Comparison of ENCODE assay signal across 9 cellular contexts in the genomic region with DNA sequence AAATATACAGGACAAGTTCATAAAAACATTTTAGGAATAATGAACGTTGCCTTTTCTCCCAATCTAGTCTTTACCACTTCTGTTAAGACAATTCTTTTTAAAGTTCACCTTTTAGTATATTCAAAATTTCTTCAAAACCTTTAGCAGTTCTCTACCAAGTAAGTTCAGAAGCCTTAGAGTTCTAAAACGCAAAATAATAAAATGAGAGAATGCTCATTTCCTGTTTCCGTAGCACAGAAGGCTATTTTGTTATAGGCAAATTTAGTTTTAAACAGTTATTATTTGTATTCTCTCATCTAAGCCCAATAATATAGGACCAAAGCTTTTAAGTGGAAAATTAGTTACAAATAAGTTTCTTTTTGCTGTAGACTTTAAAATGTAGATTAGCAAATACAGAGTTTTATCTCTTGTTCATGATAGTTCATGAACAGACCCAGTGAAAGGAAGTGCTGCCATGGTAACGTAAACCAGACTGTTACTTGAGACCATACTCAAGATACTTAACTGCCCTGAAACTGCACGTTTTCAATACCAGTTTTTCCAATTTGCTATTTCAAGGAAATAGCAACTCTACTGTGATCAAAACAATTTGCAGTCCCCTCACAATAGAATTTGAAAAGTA. TPM values are rescaled to one million over a fixed set of nuclear protein-coding genes. Genes with fewer than 3 reads are reported as not detected.
DNase-seq lines count a peak whose midpoint lies in the region; ATAC-seq and TF ChIP-seq lines count a peak whose summit lies in the region.
"Had no signal": no experiment of that assay in that cellular context is flagged by ENCODE, and none has a peak within 500 bp of the region (broad histone marks: within the 10 kb centered on the region; RNA-seq: fewer than 3 reads in every experiment).

No MANE protein-coding gene starts in this region.

- no peaks in the 10 kb centered on the region for H3K36me3 ChIP-seq in neural cell (ENCODE audit: insufficient read depth, low read length)

- no peaks in the 10 kb centered on the region for H4K20me1 ChIP-seq in neural cell (ENCODE audit: insufficient read depth)

- no peaks in the 10 kb centered on the region for H3K27me3 Mint-ChIP-seq in WTC11 (ENCODE audit: low read depth)

- peak; percentile 39 for DNase-seq in GDM1 (lab: John Stamatoyannopoulos, UW)
- no peak for DNase-seq in WTC11 (ENCODE audit: low spot score)
- DNase-seq in HuH-7.5 (ENCODE audit: low spot score), result no peak
- DNase-seq in NCI-H82 treated with DMSO at 0.1 percent for 48 hours (lab: John Stamatoyannopoulos, UW; ENCODE audit: unreplicated experiment), result no peak
- DNase-seq in AG08396 (ENCODE audit: low spot score), result no peak

- TF ChIP-seq EP300 in neural cell (conservative IDR thresholded peaks at IDR 0.05; ENCODE audit: poor library complexity, severe bottlenecking), result no peak

- H3K9me2 ChIP-seq in neural cell (ENCODE audit: insufficient read depth, low read length), result no peaks in the 10 kb centered on the region

- no peak overlapping the region for H2AFZ ChIP-seq in neural cell (ENCODE audit: low read depth, low read length)

- H3F3A ChIP-seq in neural cell (ENCODE audit: insufficient read depth, low read length, poor library complexity, severe bottlenecking), result peaks cover 4% of the 10 kb centered on the region

- CTCF ChIA-PET in WTC11 (lab: Charles Lee), result no interaction called here

- no peak overlapping the region for H3K4me3 ChIP-seq in neural cell (ENCODE audit: low read length)

- peaks cover 19% of the 10 kb centered on the region for H3K36me3 Mint-ChIP-seq in WTC11

- no peak overlapping the region for H3K4me3 Mint-ChIP-seq in WTC11

- H3K4me2 ChIP-seq in neural cell (ENCODE audit: low read length), result no peak overlapping the region

- H3K79me2 ChIP-seq in neural cell (replicated peaks; ENCODE audit: insufficient read depth, low read length), result peaks cover 29% of the 10 kb centered on the region

- peak overlapping the region; percentile 54; the same call in 1 of the 2 replicates for H3K27ac Mint-ChIP-seq in WTC11

- no peak for TF ChIP-seq CTCF in WTC11 (IDR thresholded peaks at IDR 0.05)
- TF ChIP-seq CTCF in neural cell (IDR thresholded peaks at IDR 0.05; ENCODE audit: poor library complexity, severe bottlenecking), result no peak

- H3K9me3 ChIP-seq in neural cell (ENCODE audit: low read length), result no peaks in the 10 kb centered on the region

- no peak for TF ChIP-seq RAD21 in neural cell (conservative IDR thresholded peaks at IDR 0.05)

- H3K4me1 Mint-ChIP-seq in WTC11, result peaks cover 20% of the 10 kb centered on the region

- peak; percentile 68 for ATAC-seq in GM19467 (IDR thresholded peaks at IDR 0.05; ENCODE audit: unreplicated experiment)
- peak; percentile 48 for ATAC-seq in HG03575 (IDR thresholded peaks at IDR 0.05; ENCODE audit: extremely low read depth, insufficient number of reproducible peaks, low FRiP score, unreplicated experiment)
- ATAC-seq in WTC11, result no peak
- ATAC-seq: Panc1 had no signal

- no peaks in the 10 kb centered on the region for H3K27me3 ChIP-seq in neural cell (ENCODE audit: insufficient read depth, low read depth, low read length)

- H3K9ac ChIP-seq in neural cell (ENCODE audit: low read length), result no peak overlapping the region

- POLR2A ChIA-PET in WTC11 (lab: Charles Lee), result no interaction called here

- no peak overlapping the region for H3K27ac ChIP-seq in neural cell (ENCODE audit: low read length)

- H3K9me3 Mint-ChIP-seq in WTC11, result peaks cover 5% of the 10 kb centered on the region

TF ChIP-seq in WTC11, 78 proteins besides CTCF, POLR2A, EP300 and RAD21 (continues in another document):
- TF ChIP-seq SOX15 (CRISPR knock-in tag; IDR thresholded peaks at IDR 0.05) (no peak), IRF2 (CRISPR knock-in tag; IDR thresholded peaks at IDR 0.05; ENCODE audit: borderline replicate concordance, low read depth) (no peak), FOXJ3 (CRISPR knock-in tag; IDR thresholded peaks at IDR 0.05; ENCODE audit: borderline replicate concordance) (no peak)
- TF ChIP-seq, protein P1, sequence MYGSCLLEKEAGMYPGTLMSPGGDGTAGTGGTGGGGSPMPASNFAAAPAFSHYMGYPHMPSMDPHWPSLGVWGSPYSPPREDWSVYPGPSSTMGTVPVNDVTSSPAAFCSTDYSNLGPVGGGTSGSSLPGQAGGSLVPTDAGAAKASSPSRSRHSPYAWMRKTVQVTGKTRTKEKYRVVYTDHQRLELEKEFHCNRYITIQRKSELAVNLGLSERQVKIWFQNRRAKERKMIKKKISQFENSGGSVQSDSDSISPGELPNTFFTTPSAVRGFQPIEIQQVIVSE (CRISPR knock-in tag; IDR thresholded peaks at IDR 0.05; ENCODE audit: borderline replicate concordance), result no peak
- TF ChIP-seq, protein P2, sequence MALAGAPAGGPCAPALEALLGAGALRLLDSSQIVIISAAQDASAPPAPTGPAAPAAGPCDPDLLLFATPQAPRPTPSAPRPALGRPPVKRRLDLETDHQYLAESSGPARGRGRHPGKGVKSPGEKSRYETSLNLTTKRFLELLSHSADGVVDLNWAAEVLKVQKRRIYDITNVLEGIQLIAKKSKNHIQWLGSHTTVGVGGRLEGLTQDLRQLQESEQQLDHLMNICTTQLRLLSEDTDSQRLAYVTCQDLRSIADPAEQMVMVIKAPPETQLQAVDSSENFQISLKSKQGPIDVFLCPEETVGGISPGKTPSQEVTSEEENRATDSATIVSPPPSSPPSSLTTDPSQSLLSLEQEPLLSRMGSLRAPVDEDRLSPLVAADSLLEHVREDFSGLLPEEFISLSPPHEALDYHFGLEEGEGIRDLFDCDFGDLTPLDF (CRISPR knock-in tag; IDR thresholded peaks at IDR 0.05), result no peak
- TF ChIP-seq, protein P3, sequence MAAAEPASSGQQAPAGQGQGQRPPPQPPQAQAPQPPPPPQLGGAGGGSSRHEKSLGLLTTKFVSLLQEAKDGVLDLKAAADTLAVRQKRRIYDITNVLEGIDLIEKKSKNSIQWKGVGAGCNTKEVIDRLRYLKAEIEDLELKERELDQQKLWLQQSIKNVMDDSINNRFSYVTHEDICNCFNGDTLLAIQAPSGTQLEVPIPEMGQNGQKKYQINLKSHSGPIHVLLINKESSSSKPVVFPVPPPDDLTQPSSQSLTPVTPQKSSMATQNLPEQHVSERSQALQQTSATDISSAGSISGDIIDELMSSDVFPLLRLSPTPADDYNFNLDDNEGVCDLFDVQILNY (CRISPR knock-in tag; IDR thresholded peaks at IDR 0.05), result no peak

TF ChIP-seq in neural cell, 6 proteins besides CTCF, POLR2A, EP300 and RAD21:
- TF ChIP-seq POLR2AphosphoS5 (IDR thresholded peaks at IDR 0.05) (peak; percentile 45), SMC3 (conservative IDR thresholded peaks at IDR 0.05; ENCODE audit: poor library complexity) (no peak)
TF ChIP-seq in neural cell: peak in this region for 1.

RNA-seq across cellular contexts. Expression of a gene that starts 42.3 kb away (rescaled TPM):
- 16.9 to 22.8 TPM (median 20.3 TPM) in 3 replicates for total RNA-seq in WTC11 (2021)
- polyA plus RNA-seq in neural cell, result 22.4 and 26.1 TPM in 2 replicates
- 97.2 and 101 TPM in 2 replicates for polyA minus RNA-seq in neural cell
